In the genomic region with DNA sequence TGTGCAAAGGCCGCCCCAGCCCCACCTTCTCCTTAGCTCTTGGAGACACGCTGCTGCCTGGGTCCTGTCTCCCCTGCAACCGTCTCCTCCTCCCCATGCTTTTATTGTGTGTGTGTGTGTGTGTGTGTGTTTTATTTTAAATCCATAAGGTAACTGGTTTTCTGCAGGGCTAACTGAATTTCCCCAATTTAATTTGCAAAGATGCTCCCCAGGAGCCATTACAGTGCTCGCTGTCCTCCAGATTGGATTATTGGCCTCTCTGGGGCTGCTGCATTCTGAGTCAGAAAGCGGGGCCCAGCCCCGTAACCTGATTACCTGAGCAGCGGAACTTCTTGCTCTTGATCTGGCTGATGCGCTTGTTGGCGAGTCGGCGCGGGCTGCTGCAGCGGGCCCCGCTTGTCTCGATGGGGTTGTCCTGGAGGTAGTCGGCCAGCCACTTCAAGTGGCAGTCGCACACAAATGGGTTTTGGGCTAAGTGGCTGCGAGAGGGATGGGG, we compare ENCODE assay signal across 18 cellular contexts.
A peak's percentile ranks its signal among the peaks of the same experiment; 100 is the strongest.
DNase-seq lines count a peak whose midpoint lies in the region; ATAC-seq and TF ChIP-seq lines count a peak whose summit lies in the region.
"Had no signal": no experiment of that assay in that cellular context is flagged by ENCODE, and none has a peak within 500 bp of the region (broad histone marks: within the 10 kb centered on the region; RNA-seq: fewer than 3 reads in every experiment).

No MANE protein-coding gene starts in this region.

- H4K8ac ChIP-seq in neuronal stem cell (ENCODE audit: low read depth, low read length), result no peak overlapping the region

- no peak overlapping the region for H2BK120ac ChIP-seq in neuronal stem cell (ENCODE audit: low read depth, low read length)

- no peak overlapping the region for H3K4me2 ChIP-seq in neuronal stem cell (ENCODE audit: insufficient read depth, low read length, poor library complexity, severe bottlenecking)
- H3K4me2 ChIP-seq: BLaER1 treated with 17β-estradiol and CSF1 and Interleukin-3, amounts not matched to agents 10 nM and 100 nM had no signal

- H3K27ac ChIP-seq in neuronal stem cell (replicated peaks; ENCODE audit: low read length), result no peak overlapping the region
- H3K27ac ChIP-seq: 22Rv1; BLaER1 treated with 17β-estradiol and CSF1 and Interleukin-3, amounts not matched to agents 10 nM and 100 nM had no signal

- H3K18ac ChIP-seq in neuronal stem cell (ENCODE audit: low read length), result peak overlapping the region; percentile 9

- H3K9me3 Mint-ChIP-seq in glutamatergic neuron (ENCODE audit: unreplicated experiment), result peaks cover 12% of the 10 kb centered on the region

- peak overlapping the region; percentile 77 for H3K27ac Mint-ChIP-seq in glutamatergic neuron (ENCODE audit: unreplicated experiment)
- H3K27ac Mint-ChIP-seq: B cell; CD4-positive, alpha-beta memory T cell; H9 had no signal

- no CpG with 5 or more reads among the region's 18 CpGs for WGBS in neuronal stem cell (ENCODE audit: extremely low coverage in 2 of 2, insufficient read length in 2 of 2, insufficient replicate concordance in 1 of 2), 2 donors

- no peak overlapping the region for H2BK12ac ChIP-seq in neuronal stem cell (ENCODE audit: low read length)

- no peak overlapping the region for H3K4ac ChIP-seq in neuronal stem cell (ENCODE audit: low read length)

- H3K9ac ChIP-seq in neuronal stem cell (ENCODE audit: low read depth, low read length, poor library complexity), result no peak overlapping the region
- H3K9ac ChIP-seq: BLaER1 treated with 17β-estradiol and CSF1 and Interleukin-3, amounts not matched to agents 10 nM and 100 nM had no signal

- H2BK15ac ChIP-seq in neuronal stem cell (ENCODE audit: low read length), result no peak overlapping the region

- DNase-seq in NCI-H82 (lab: John Stamatoyannopoulos, UW) (peak; percentile 7), NCI-H82 treated with DMSO at 0.1 percent for 48 hours (lab: John Stamatoyannopoulos, UW; ENCODE audit: unreplicated experiment) (no peak), glutamatergic neuron (peak; percentile 38), neuronal stem cell (ENCODE audit: low spot score) (no peak), NCI-H1105 (lab: John Stamatoyannopoulos, UW) (no peak)
- DNase-seq: Caco-2; CD4-positive, alpha-beta memory T cell; DMS79; EL; GDM1; H9 had no signal

- no peak overlapping the region for H3K4me3 Mint-ChIP-seq in glutamatergic neuron (ENCODE audit: unreplicated experiment)
- H3K4me3 Mint-ChIP-seq: B cell; CD4-positive, alpha-beta memory T cell; H9 had no signal

- no peak for TF ChIP-seq CTCF in glutamatergic neuron (IDR thresholded peaks at IDR 0.05; ENCODE audit: partially characterized antibody, unreplicated experiment)

- H3K36me3 Mint-ChIP-seq in glutamatergic neuron (ENCODE audit: unreplicated experiment), result peaks cover 19% of the 10 kb centered on the region
- H3K36me3 Mint-ChIP-seq: CD4-positive, alpha-beta memory T cell had no signal

- H3K27me3 Mint-ChIP-seq in glutamatergic neuron (ENCODE audit: unreplicated experiment), result peaks cover 18% of the 10 kb centered on the region

- H4K91ac ChIP-seq in neuronal stem cell (ENCODE audit: low read depth, low read length, poor library complexity), result no peak overlapping the region

- no peak overlapping the region for H3K14ac ChIP-seq in neuronal stem cell (ENCODE audit: low read length)

- no peaks in the 10 kb centered on the region for H3K79me1 ChIP-seq in neuronal stem cell (ENCODE audit: low read depth, low read length)

- no peak overlapping the region for H3K23ac ChIP-seq in neuronal stem cell (ENCODE audit: low read depth, low read length, poor library complexity)

- no peak overlapping the region for H2AFZ ChIP-seq in neuronal stem cell (ENCODE audit: low read length)

- no peaks in the 10 kb centered on the region for H3K36me3 ChIP-seq in neuronal stem cell (replicated peaks in 1 of 2; ENCODE audit: control insufficient read depth in 2 of 2, insufficient read depth in 2 of 2, low read length in 2 of 2)
- H3K36me3 ChIP-seq: BLaER1 treated with 17β-estradiol and CSF1 and Interleukin-3, amounts not matched to agents 10 nM and 100 nM had no signal

- peaks cover 0 to under 1% of the 10 kb centered on the region in 2 donors for H3K9me3 ChIP-seq in neuronal stem cell (replicated peaks in 1 of 2; ENCODE audit: control insufficient read depth in 2 of 2, insufficient read depth in 1 of 2, low read depth in 1 of 2, low read length in 2 of 2)

- no peak overlapping the region for H3K4me3 ChIP-seq in neuronal stem cell (ENCODE audit: low read length in 2 of 2)
- H3K4me3 ChIP-seq: BLaER1 treated with 17β-estradiol and CSF1 and Interleukin-3, amounts not matched to agents 10 nM and 100 nM; GM12878 had no signal

- H3K4me1 Mint-ChIP-seq in glutamatergic neuron (ENCODE audit: low read depth, unreplicated experiment), result peaks cover 44% of the 10 kb centered on the region
- H3K4me1 Mint-ChIP-seq: B cell; CD4-positive, alpha-beta memory T cell; H9 had no signal

- H3K4me1 ChIP-seq in neuronal stem cell (ENCODE audit: control insufficient read depth in 2 of 2, insufficient read depth in 1 of 2, low read depth in 1 of 2, low read length in 2 of 2), result no peaks in the 10 kb centered on the region
- H3K4me1 ChIP-seq: Caco-2 had no signal

- ATAC-seq in SK-N-SH treated with all-trans-retinoic acid at 6 μM for 48 hours (peak; percentile 53), HG02798 (IDR thresholded peaks at IDR 0.05; ENCODE audit: poor library complexity, unreplicated experiment) (no peak), HG02981 (IDR thresholded peaks at IDR 0.05; ENCODE audit: unreplicated experiment) (no peak)
- ATAC-seq: GM12878 had no signal

- H2AK5ac ChIP-seq in neuronal stem cell (ENCODE audit: low read depth, low read length), result no peak overlapping the region

- no peak overlapping the region for H2BK5ac ChIP-seq in neuronal stem cell (ENCODE audit: low read length)

- no peaks in the 10 kb centered on the region for H3K27me3 ChIP-seq in neuronal stem cell (ENCODE audit: control insufficient read depth in 3 of 3, insufficient read depth in 3 of 3, low read depth in 1 of 3, low read length in 3 of 3)
- H3K27me3 ChIP-seq: BLaER1 treated with 17β-estradiol and CSF1 and Interleukin-3, amounts not matched to agents 10 nM and 100 nM had no signal

TF ChIP-seq in SK-N-SH treated with all-trans-retinoic acid at 6 μM for 48 hours, 23 proteins besides CTCF, POLR2A, EP300 and RAD21 (continues in another document):
- TF ChIP-seq, protein P1, sequence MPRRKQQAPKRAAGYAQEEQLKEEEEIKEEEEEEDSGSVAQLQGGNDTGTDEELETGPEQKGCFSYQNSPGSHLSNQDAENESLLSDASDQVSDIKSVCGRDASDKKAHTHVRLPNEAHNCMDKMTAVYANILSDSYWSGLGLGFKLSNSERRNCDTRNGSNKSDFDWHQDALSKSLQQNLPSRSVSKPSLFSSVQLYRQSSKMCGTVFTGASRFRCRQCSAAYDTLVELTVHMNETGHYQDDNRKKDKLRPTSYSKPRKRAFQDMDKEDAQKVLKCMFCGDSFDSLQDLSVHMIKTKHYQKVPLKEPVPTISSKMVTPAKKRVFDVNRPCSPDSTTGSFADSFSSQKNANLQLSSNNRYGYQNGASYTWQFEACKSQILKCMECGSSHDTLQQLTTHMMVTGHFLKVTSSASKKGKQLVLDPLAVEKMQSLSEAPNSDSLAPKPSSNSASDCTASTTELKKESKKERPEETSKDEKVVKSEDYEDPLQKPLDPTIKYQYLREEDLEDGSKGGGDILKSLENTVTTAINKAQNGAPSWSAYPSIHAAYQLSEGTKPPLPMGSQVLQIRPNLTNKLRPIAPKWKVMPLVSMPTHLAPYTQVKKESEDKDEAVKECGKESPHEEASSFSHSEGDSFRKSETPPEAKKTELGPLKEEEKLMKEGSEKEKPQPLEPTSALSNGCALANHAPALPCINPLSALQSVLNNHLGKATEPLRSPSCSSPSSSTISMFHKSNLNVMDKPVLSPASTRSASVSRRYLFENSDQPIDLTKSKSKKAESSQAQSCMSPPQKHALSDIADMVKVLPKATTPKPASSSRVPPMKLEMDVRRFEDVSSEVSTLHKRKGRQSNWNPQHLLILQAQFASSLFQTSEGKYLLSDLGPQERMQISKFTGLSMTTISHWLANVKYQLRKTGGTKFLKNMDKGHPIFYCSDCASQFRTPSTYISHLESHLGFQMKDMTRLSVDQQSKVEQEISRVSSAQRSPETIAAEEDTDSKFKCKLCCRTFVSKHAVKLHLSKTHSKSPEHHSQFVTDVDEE (CRISPR knock-in tag; IDR thresholded peaks at IDR 0.05), result peak; percentile 87
- TF ChIP-seq, protein P2, sequence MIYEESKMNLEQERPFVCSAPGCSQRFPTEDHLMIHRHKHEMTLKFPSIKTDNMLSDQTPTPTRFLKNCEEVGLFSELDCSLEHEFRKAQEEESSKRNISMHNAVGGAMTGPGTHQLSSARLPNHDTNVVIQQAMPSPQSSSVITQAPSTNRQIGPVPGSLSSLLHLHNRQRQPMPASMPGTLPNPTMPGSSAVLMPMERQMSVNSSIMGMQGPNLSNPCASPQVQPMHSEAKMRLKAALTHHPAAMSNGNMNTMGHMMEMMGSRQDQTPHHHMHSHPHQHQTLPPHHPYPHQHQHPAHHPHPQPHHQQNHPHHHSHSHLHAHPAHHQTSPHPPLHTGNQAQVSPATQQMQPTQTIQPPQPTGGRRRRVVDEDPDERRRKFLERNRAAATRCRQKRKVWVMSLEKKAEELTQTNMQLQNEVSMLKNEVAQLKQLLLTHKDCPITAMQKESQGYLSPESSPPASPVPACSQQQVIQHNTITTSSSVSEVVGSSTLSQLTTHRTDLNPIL (CRISPR knock-in tag; IDR thresholded peaks at IDR 0.05; ENCODE audit: low read depth), result no peak
- TF ChIP-seq ZC3H10 (CRISPR knock-in tag; IDR thresholded peaks at IDR 0.05) (no peak), OSR1 (CRISPR knock-in tag; IDR thresholded peaks at IDR 0.05) (no peak), PPARA (CRISPR knock-in tag; IDR thresholded peaks at IDR 0.05; ENCODE audit: borderline replicate concordance) (no peak), CSDC2 (CRISPR knock-in tag; IDR thresholded peaks at IDR 0.05) (no peak), ZNF8 (CRISPR knock-in tag; IDR thresholded peaks at IDR 0.05) (peak; percentile 63)
- TF ChIP-seq, protein P3, sequence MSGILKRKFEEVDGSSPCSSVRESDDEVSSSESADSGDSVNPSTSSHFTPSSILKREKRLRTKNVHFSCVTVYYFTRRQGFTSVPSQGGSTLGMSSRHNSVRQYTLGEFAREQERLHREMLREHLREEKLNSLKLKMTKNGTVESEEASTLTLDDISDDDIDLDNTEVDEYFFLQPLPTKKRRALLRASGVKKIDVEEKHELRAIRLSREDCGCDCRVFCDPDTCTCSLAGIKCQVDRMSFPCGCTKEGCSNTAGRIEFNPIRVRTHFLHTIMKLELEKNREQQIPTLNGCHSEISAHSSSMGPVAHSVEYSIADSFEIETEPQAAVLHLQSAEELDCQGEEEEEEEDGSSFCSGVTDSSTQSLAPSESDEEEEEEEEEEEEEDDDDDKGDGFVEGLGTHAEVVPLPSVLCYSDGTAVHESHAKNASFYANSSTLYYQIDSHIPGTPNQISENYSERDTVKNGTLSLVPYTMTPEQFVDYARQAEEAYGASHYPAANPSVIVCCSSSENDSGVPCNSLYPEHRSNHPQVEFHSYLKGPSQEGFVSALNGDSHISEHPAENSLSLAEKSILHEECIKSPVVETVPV (CRISPR knock-in tag; IDR thresholded peaks at IDR 0.05), result no peak

Comparison
In these comparisons a context has a peak if more than half of its experiments do, and no peak if none do; other contexts are left out.
1. DNase-seq: peak in NCI-H82 (single experiment) and glutamatergic neuron (single experiment); none in NCI-H82 treated with DMSO at 0.1 percent for 48 hours (single experiment), neuronal stem cell (single experiment) and NCI-H1105 (single experiment).